In the genomic region with DNA sequence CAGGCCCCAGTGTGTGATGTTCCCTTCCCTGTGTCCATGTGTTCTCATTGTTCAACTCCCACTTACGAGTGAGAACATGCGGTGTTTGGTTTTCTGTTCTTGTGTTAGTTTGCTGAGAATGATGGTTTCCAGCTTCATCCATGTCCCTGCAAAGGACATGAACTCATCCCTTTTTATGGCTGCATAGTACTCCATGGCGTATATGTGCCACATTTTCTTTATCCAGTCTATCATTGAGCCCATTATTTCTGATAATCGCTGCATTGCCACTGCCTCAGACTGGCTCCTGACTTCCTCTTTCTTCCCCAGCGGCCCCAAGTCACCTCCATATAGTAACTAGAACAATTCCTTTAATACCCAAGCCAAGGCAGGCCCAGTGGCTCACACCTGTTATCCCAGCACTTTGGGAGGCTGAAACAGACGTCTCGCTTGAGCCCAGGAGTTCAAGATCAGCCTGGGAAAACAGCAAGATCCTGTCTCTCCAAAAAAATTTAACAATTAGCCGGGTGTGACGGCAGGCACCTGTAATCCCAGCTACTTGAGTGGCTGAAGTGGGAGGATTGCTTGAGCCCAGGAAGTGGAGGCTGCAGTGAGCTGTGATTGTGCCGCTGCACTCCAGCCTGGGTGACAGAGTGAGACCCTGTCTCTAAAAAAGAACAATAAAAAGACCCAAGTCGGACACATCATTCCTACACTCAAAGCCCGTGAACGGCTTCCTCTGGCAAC, we compare ENCODE assay signal across 4 cellular contexts. TPM values are rescaled to one million over a fixed set of nuclear protein-coding genes. Genes with fewer than 3 reads are reported as not detected.
"Had no signal": no experiment of that assay in that cellular context is flagged by ENCODE, and none has a peak within 500 bp of the region (broad histone marks: within the 10 kb centered on the region; RNA-seq: fewer than 3 reads in every experiment).

No MANE protein-coding gene starts in this region.

RNA-seq across cellular contexts. Expression of a gene that starts 49.3 kb away (rescaled TPM):
- total RNA-seq: activated CD8-positive, alpha-beta memory T cell treated with anti-CD3 and anti-CD28 coated beads for 36 hours; fibroblast of villous mesenchyme; natural killer cell; T-helper 17 cell had no signal
